ENCODE assay signal across 16 cellular contexts in the genomic region with DNA sequence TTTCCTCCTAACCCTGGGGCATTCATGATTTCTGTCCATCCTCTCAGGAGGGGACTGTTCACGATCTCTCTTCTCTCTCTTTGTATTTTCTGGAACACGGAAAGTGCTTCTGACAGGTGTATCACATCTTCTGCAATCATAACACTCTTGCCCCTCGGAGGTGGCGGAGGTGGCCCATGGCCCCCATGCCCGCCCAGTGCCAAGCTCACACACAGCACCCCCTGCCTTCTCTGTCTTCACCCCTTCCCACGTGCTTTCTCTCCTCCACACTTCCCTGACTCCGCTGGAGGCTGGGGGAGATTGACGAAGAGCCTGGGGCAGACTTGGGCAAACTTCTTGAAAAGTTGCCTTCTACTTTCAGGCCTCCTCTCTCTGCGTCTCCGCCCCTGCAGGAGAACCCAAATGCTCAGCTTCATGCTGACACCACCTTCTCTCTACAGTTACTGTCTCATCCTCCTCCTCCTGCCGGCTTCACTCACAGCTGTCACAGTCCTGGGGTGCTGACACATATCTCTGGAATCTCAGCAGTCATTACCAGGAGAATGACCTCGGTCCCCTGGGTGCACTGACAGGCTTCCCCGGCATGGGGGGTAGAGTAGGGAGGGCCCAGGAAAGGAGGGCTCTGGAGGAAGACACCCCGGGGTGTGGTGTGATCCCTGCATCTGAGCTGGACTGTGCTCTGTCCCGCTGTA.
DNase-seq lines count a peak whose midpoint lies in the region; ATAC-seq and TF ChIP-seq lines count a peak whose summit lies in the region.
"Had no signal": no experiment of that assay in that cellular context is flagged by ENCODE, and none has a peak within 500 bp of the region (broad histone marks: within the 10 kb centered on the region; RNA-seq: fewer than 3 reads in every experiment).

No MANE protein-coding gene starts in this region.

- H3K4me3 ChIP-seq in H7 (ENCODE audit: insufficient read depth, low read depth, low read length) = no peak overlapping the region
- H3K4me3 ChIP-seq in RWPE2 (ENCODE audit: severe bottlenecking) = no peak overlapping the region
- H3K4me3 ChIP-seq: cardiac muscle cell, heart left ventricle had no signal

- H3K36me3 ChIP-seq in H7 (replicated peaks; ENCODE audit: control insufficient read depth, insufficient read depth, low read length) (no peaks in the 10 kb centered on the region), RWPE2 (ENCODE audit: low read depth) (no peaks in the 10 kb centered on the region)
- H3K36me3 ChIP-seq: cardiac muscle cell, heart left ventricle had no signal

- no peaks in the 10 kb centered on the region for H3K4me1 ChIP-seq in RWPE2 (ENCODE audit: insufficient read depth, poor library complexity, severe bottlenecking)
- H3K4me1 ChIP-seq: heart left ventricle had no signal

- H3K9me3 ChIP-seq in RWPE2 (ENCODE audit: severe bottlenecking) = no peaks in the 10 kb centered on the region
- H3K9me3 ChIP-seq: heart left ventricle had no signal

- no peaks in the 10 kb centered on the region for H3K4me1 Mint-ChIP-seq in activated CD4-positive, alpha-beta T cell treated with anti-CD3 and anti-CD28 coated beads for 36 hours

- H3K27me3 Mint-ChIP-seq in activated CD4-positive, alpha-beta T cell treated with anti-CD3 and anti-CD28 coated beads for 36 hours = peaks cover 14% of the 10 kb centered on the region

- in situ Hi-C loops in ACHN (cut with HindIII; ENCODE audit: low pct_ligation_motif_present, low pct_unique_long_range_greater_than_20kb, low sequenced_read_pairs) = no loop called here

- no peak overlapping the region for H3K27ac Mint-ChIP-seq in activated CD4-positive, alpha-beta T cell treated with anti-CD3 and anti-CD28 coated beads for 36 hours

- no peak overlapping the region for H3K4me3 Mint-ChIP-seq in activated CD4-positive, alpha-beta T cell treated with anti-CD3 and anti-CD28 coated beads for 36 hours

- CTCF ChIA-PET in activated CD4-positive, alpha-beta T cell treated with anti-CD3 and anti-CD28 coated beads for 36 hours (lab: Charles Lee) = no interaction called here

- H3K9me3 Mint-ChIP-seq in activated CD4-positive, alpha-beta T cell treated with anti-CD3 and anti-CD28 coated beads for 36 hours (ENCODE audit: low read depth) = no peaks in the 10 kb centered on the region

- intact Hi-C loops in activated CD4-positive, alpha-beta T cell treated with anti-CD3 and anti-CD28 coated beads for 36 hours (cut with DNase I, micrococcal nuclease) = no loop called here

- no peak overlapping the region for H3K27ac ChIP-seq in RWPE2 (ENCODE audit: poor library complexity, severe bottlenecking)
- H3K27ac ChIP-seq: cardiac muscle cell, heart left ventricle had no signal

- DNase-seq in ACHN = peak; percentile 92
- DNase-seq in H7 = peak; percentile 68
- DNase-seq in RWPE2 (ENCODE audit: low spot score) = no peak
- DNase-seq in hepatic stellate cell (ENCODE audit: low spot score) = peak; percentile 88
- DNase-seq in activated CD4-positive, alpha-beta T cell treated with anti-CD3 and anti-CD28 coated beads for 36 hours = no peak
- no peak for DNase-seq in NOMO-1 treated with DMSO at 0.1 percent for 48 hours (lab: John Stamatoyannopoulos, UW; ENCODE audit: unreplicated experiment)
- DNase-seq: activated naive CD4-positive, alpha-beta T cell treated with Interleukin-2 at 50 U/mL for 16 hours; DND-41; heart left ventricle; left colon; NCI-H2029; stimulated activated CD4-positive, alpha-beta T cell treated with anti-CD3 and anti-CD28 coated beads, Interleukin-2, amount 100 ng/mL, for 24 hours; trophoblast cell had no signal

- H3K27me3 ChIP-seq in H7 (ENCODE audit: control insufficient read depth, insufficient read depth, low read length) (no peaks in the 10 kb centered on the region), RWPE2 (ENCODE audit: insufficient read depth, poor library complexity, severe bottlenecking) (peaks cover 8% of the 10 kb centered on the region)
- H3K27me3 ChIP-seq: cardiac muscle cell had no signal

- no peaks in the 10 kb centered on the region for H3K36me3 Mint-ChIP-seq in activated CD4-positive, alpha-beta T cell treated with anti-CD3 and anti-CD28 coated beads for 36 hours (ENCODE audit: low read depth)

- POLR2A ChIA-PET in activated CD4-positive, alpha-beta T cell treated with anti-CD3 and anti-CD28 coated beads for 36 hours (lab: Charles Lee) = no interaction called here

- peak; percentile 70 for ATAC-seq in RWPE2 (ENCODE audit: low read depth)
- no peak for ATAC-seq in activated CD4-positive, alpha-beta T cell treated with anti-CD3 and anti-CD28 coated beads for 36 hours
- ATAC-seq in GM19324 (IDR thresholded peaks at IDR 0.05; ENCODE audit: low FRiP score, unreplicated experiment) = no peak
- ATAC-seq in HG03354 (IDR thresholded peaks at IDR 0.05; ENCODE audit: poor library complexity, severe bottlenecking, unreplicated experiment) = no peak
- ATAC-seq: heart left ventricle, left colon had no signal

- no peak for TF ChIP-seq CTCF in RWPE2 (IDR thresholded peaks at IDR 0.05; ENCODE audit: poor library complexity, severe bottlenecking)

Comparison
In these comparisons a context has a peak if more than half of its experiments do, and no peak if none do; other contexts are left out.
1. DNase-seq: peak in ACHN (single experiment), H7 (single experiment) and hepatic stellate cell (single experiment); none in RWPE2 (single experiment), activated CD4-positive, alpha-beta T cell treated with anti-CD3 and anti-CD28 coated beads for 36 hours (single experiment) and NOMO-1 treated with DMSO at 0.1 percent for 48 hours (single experiment).